In the genomic region with DNA sequence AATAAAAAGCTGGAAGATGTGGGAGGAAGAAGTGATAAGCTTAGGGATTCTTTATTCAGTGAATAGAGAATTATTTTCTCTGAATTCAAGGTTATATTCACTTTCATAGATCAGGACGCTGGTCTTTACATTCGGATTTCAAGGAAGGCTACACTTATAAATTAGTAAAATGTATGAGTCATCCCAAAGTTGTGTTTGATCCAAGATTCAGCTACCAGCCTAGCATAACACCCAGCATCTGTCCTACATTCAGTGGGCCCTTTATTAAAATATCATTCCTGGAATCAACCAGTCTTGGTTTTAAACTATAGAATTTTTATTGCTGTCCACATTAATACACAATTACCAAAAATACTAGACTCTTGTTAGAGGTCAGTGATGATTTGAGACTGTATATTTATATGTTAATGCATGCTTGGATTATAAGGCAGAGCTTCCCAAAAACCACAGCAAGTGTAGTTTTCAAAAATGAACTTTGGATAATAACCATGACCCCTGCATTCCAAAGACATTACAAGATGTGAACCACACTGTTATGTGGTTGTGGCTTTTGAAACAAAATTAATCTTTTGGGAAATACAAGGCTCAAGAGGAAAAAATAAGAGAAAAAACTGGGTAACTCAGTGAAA, we compare ENCODE assay signal across 11 cellular contexts.
A peak's percentile ranks its signal among the peaks of the same experiment; 100 is the strongest.
DNase-seq lines count a peak whose midpoint lies in the region; ATAC-seq and TF ChIP-seq lines count a peak whose summit lies in the region.
"Had no signal": no experiment of that assay in that cellular context is flagged by ENCODE, and none has a peak within 500 bp of the region (broad histone marks: within the 10 kb centered on the region; RNA-seq: fewer than 3 reads in every experiment).

No MANE protein-coding gene starts in this region.

- ATAC-seq in HG03520 (IDR thresholded peaks at IDR 0.05; ENCODE audit: unreplicated experiment) (no peak), HG03442 (IDR thresholded peaks at IDR 0.05; ENCODE audit: unreplicated experiment) (no peak)

- H3K9ac ChIP-seq in MM.1S (ENCODE audit: low read length) = no peak overlapping the region

- no peaks in the 10 kb centered on the region for H3K9me3 ChIP-seq in MM.1S (replicated peaks; ENCODE audit: insufficient read depth, low read length)
- H3K9me3 ChIP-seq in effector memory CD4-positive, alpha-beta T cell (ENCODE audit: control insufficient read depth, low read length) = no peaks in the 10 kb centered on the region

- H3K4me2 ChIP-seq in MM.1S (ENCODE audit: low read depth, low read length) = no peak overlapping the region

- H3K4me3 ChIP-seq in epithelial cell of proximal tubule (ENCODE audit: low read depth, low read length) = no peak overlapping the region
- H3K4me3 ChIP-seq in retinal pigment epithelial cell (ENCODE audit: low read length) = no peak overlapping the region
- H3K4me3 ChIP-seq in MM.1S (ENCODE audit: low read length) = no peak overlapping the region
- H3K4me3 ChIP-seq in effector memory CD4-positive, alpha-beta T cell (ENCODE audit: insufficient read depth, low read depth, low read length, poor library complexity, severe bottlenecking) = no peak overlapping the region

- DNase-seq in Caki2 (ENCODE audit: low read depth) = peak; percentile 63
- peak; percentile 62 to 70 for DNase-seq in NCI-H446 (lab: John Stamatoyannopoulos, UW)
- peak; percentile 33 for DNase-seq in epithelial cell of proximal tubule (ENCODE audit: low read depth)
- DNase-seq in retinal pigment epithelial cell (ENCODE audit: low read depth) = peak; percentile 63
- DNase-seq in MM.1S = no peak
- no peak for DNase-seq in effector memory CD4-positive, alpha-beta T cell
- DNase-seq: CD8-positive, alpha-beta memory T cell; effector CD8-positive, alpha-beta T cell; H7 had no signal

- H4K20me1 ChIP-seq in MM.1S (ENCODE audit: insufficient read depth, low read length) = no peaks in the 10 kb centered on the region

- H3K9me2 ChIP-seq in MM.1S (replicated peaks; ENCODE audit: insufficient read depth, low read length) = no peaks in the 10 kb centered on the region

- no peaks in the 10 kb centered on the region for H3K27me3 ChIP-seq in MM.1S (replicated peaks; ENCODE audit: insufficient read depth, low read length)
- H3K27me3 ChIP-seq in effector memory CD4-positive, alpha-beta T cell (replicated peaks; ENCODE audit: control insufficient read depth, insufficient read depth, low read length, poor library complexity, severe bottlenecking) = no peaks in the 10 kb centered on the region

- in situ Hi-C loops in Caki2 (cut with HindIII; ENCODE audit: low pct_unique_long_range_greater_than_20kb, low sequenced_read_pairs) = no loop called here

- TF ChIP-seq CTCF in epithelial cell of proximal tubule (conservative IDR thresholded peaks at IDR 0.05; ENCODE audit: low read depth, low read length) (no peak), retinal pigment epithelial cell (conservative IDR thresholded peaks at IDR 0.05; ENCODE audit: low read depth, low read length) (no peak), MM.1S (IDR thresholded peaks at IDR 0.05; ENCODE audit: low read length) (no peak)

- H3K79me2 ChIP-seq in MM.1S (ENCODE audit: low read length) = no peaks in the 10 kb centered on the region

- no peaks in the 10 kb centered on the region for H3K36me3 ChIP-seq in MM.1S (replicated peaks; ENCODE audit: insufficient read depth, low read length)
- H3K36me3 ChIP-seq in effector memory CD4-positive, alpha-beta T cell (ENCODE audit: control insufficient read depth, insufficient read depth, low read length) = no peaks in the 10 kb centered on the region

- H3F3A ChIP-seq in MM.1S (ENCODE audit: insufficient read depth, low read length) = no peaks in the 10 kb centered on the region

- H3K4me1 ChIP-seq in MM.1S (ENCODE audit: low read length) = no peaks in the 10 kb centered on the region
- no peaks in the 10 kb centered on the region for H3K4me1 ChIP-seq in effector memory CD4-positive, alpha-beta T cell (ENCODE audit: control insufficient read depth, insufficient read depth, low read length, poor library complexity, severe bottlenecking)

- no peak overlapping the region for H2AFZ ChIP-seq in MM.1S (ENCODE audit: low read length)

- no peak overlapping the region for H3K27ac ChIP-seq in MM.1S (ENCODE audit: low read length)
- no peak overlapping the region for H3K27ac ChIP-seq in effector memory CD4-positive, alpha-beta T cell (ENCODE audit: insufficient read depth, low read length, poor library complexity, severe bottlenecking)

Comparison
In these comparisons a context has a peak if more than half of its experiments do, and no peak if none do; other contexts are left out.
1. DNase-seq: peak in Caki2 (single experiment), NCI-H446 (2 of 2), epithelial cell of proximal tubule (single experiment) and retinal pigment epithelial cell (single experiment); none in MM.1S (single experiment) and effector memory CD4-positive, alpha-beta T cell (0 of 3).